Comparison of ENCODE assay signal across 9 cellular contexts in the genomic region with DNA sequence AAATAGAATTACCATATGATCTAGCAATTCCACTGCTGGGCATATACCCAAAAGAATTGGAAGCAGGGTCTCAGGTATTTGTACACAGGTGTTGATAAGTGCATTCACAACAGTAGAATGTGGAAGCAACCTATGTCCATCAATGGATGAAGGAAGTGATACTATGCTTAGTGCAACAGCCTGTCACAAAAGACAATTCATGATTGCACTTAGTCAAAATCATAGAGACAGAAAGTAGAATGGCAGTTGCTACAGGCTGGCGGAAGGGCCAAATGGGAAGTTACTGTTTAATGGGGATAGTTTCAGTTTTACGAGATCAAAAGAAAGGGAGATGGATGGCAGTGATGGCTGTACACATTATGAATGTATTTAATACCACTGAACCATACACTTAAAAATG. TPM values are rescaled to one million over a fixed set of nuclear protein-coding genes. Genes with fewer than 3 reads are reported as not detected.
DNase-seq lines count a peak whose midpoint lies in the region; ATAC-seq lines count a peak whose summit lies in the region.
"Had no signal": no experiment of that assay in that cellular context is flagged by ENCODE, and none has a peak within 500 bp of the region (broad histone marks: within the 10 kb centered on the region; RNA-seq: fewer than 3 reads in every experiment).

No MANE protein-coding gene starts in this region.

- DNase-seq in activated CD4-positive, alpha-beta T cell treated with anti-CD3 and anti-CD28 coated beads for 36 hours = no peak
- DNase-seq in activated CD4-positive, alpha-beta T cell treated with anti-CD3 and anti-CD28 coated beads, Interleukin-2, amount 50 U/mL, for 1 hour = no peak
- no peak for DNase-seq in T-helper 2 cell treated with Interferon-gamma antibody and Interleukin-4, amounts not matched to agents 5 μg/mL and 100 μg/mL, for 36 hours (ENCODE audit: low spot score)
- no peak for DNase-seq in stimulated activated naive B cell treated with anti-CD40 and anti-IgM and Interleukin-4, amounts not matched to agents 10 μg/mL and 1 μg/mL and 100 μg/mL, for 72 hours
- DNase-seq in activated gamma-delta T cell treated with Interleukin-2 at 50 U/mL for 16 hours = no peak
- DNase-seq in SHP77 (lab: John Stamatoyannopoulos, UW) = no peak
- DNase-seq: NCI-H526 had no signal

- H3K9me3 Mint-ChIP-seq in activated CD4-positive, alpha-beta T cell treated with anti-CD3 and anti-CD28 coated beads for 36 hours (ENCODE audit: low read depth) = no peaks in the 10 kb centered on the region
- no peaks in the 10 kb centered on the region for H3K9me3 Mint-ChIP-seq in T-helper 2 cell treated with Interferon-gamma antibody and Interleukin-4, amounts not matched to agents 5 μg/mL and 100 μg/mL, for 36 hours
- H3K9me3 Mint-ChIP-seq in stimulated activated naive B cell treated with anti-CD40 and anti-IgM and Interleukin-4, amounts not matched to agents 10 μg/mL and 1 μg/mL and 100 μg/mL, for 72 hours = no peaks in the 10 kb centered on the region

- peaks cover 20% of the 10 kb centered on the region for H3K4me1 Mint-ChIP-seq in activated CD4-positive, alpha-beta T cell treated with anti-CD3 and anti-CD28 coated beads for 36 hours
- H3K4me1 Mint-ChIP-seq in T-helper 2 cell treated with Interferon-gamma antibody and Interleukin-4, amounts not matched to agents 5 μg/mL and 100 μg/mL, for 36 hours (ENCODE audit: low read depth) = peaks cover 18% of the 10 kb centered on the region
- peaks cover 41 to 82% of the 10 kb centered on the region in 2 donors for H3K4me1 Mint-ChIP-seq in stimulated activated naive B cell treated with anti-CD40 and anti-IgM and Interleukin-4, amounts not matched to agents 10 μg/mL and 1 μg/mL and 100 μg/mL, for 72 hours

- H3K36me3 Mint-ChIP-seq in activated CD4-positive, alpha-beta T cell treated with anti-CD3 and anti-CD28 coated beads for 36 hours (ENCODE audit: low read depth) = peaks cover 29% of the 10 kb centered on the region
- peaks cover 50% of the 10 kb centered on the region for H3K36me3 Mint-ChIP-seq in T-helper 2 cell treated with Interferon-gamma antibody and Interleukin-4, amounts not matched to agents 5 μg/mL and 100 μg/mL, for 36 hours (ENCODE audit: low read depth)
- H3K36me3 Mint-ChIP-seq in stimulated activated naive B cell treated with anti-CD40 and anti-IgM and Interleukin-4, amounts not matched to agents 10 μg/mL and 1 μg/mL and 100 μg/mL, for 72 hours = peaks cover 61 to 70% of the 10 kb centered on the region in 2 donors

- no peak overlapping the region for H3K4me3 Mint-ChIP-seq in activated CD4-positive, alpha-beta T cell treated with anti-CD3 and anti-CD28 coated beads for 36 hours
- H3K4me3 Mint-ChIP-seq in T-helper 2 cell treated with Interferon-gamma antibody and Interleukin-4, amounts not matched to agents 5 μg/mL and 100 μg/mL, for 36 hours = no peak overlapping the region
- H3K4me3 Mint-ChIP-seq in stimulated activated naive B cell treated with anti-CD40 and anti-IgM and Interleukin-4, amounts not matched to agents 10 μg/mL and 1 μg/mL and 100 μg/mL, for 72 hours = peak overlapping the region; percentile 23 to 56

- peak; percentile 23 for ATAC-seq in activated CD4-positive, alpha-beta T cell treated with anti-CD3 and anti-CD28 coated beads for 36 hours
- peak; percentile 40 for ATAC-seq in HG02981 (IDR thresholded peaks at IDR 0.05; ENCODE audit: unreplicated experiment)
- ATAC-seq in stimulated activated naive B cell treated with anti-CD40 and anti-IgM and Interleukin-4, amounts not matched to agents 10 μg/mL and 1 μg/mL and 100 μg/mL, for 72 hours (replicated peaks) = peak; percentile 79 to 80
- no peak for ATAC-seq in GM18873 (IDR thresholded peaks at IDR 0.05; ENCODE audit: low FRiP score, unreplicated experiment)

- no peaks in the 10 kb centered on the region for H3K27me3 Mint-ChIP-seq in activated CD4-positive, alpha-beta T cell treated with anti-CD3 and anti-CD28 coated beads for 36 hours
- no peaks in the 10 kb centered on the region for H3K27me3 Mint-ChIP-seq in T-helper 2 cell treated with Interferon-gamma antibody and Interleukin-4, amounts not matched to agents 5 μg/mL and 100 μg/mL, for 36 hours (ENCODE audit: low read depth)
- no peaks in the 10 kb centered on the region for H3K27me3 Mint-ChIP-seq in stimulated activated naive B cell treated with anti-CD40 and anti-IgM and Interleukin-4, amounts not matched to agents 10 μg/mL and 1 μg/mL and 100 μg/mL, for 72 hours

- intact Hi-C loops in activated CD4-positive, alpha-beta T cell treated with anti-CD3 and anti-CD28 coated beads for 36 hours (cut with DNase I, micrococcal nuclease) = no loop called here

- H3K27ac Mint-ChIP-seq in activated CD4-positive, alpha-beta T cell treated with anti-CD3 and anti-CD28 coated beads for 36 hours = peak overlapping the region; percentile 76
- peak overlapping the region; percentile 68 for H3K27ac Mint-ChIP-seq in T-helper 2 cell treated with Interferon-gamma antibody and Interleukin-4, amounts not matched to agents 5 μg/mL and 100 μg/mL, for 36 hours
- peak overlapping the region; percentile 37 for H3K27ac Mint-ChIP-seq in stimulated activated naive B cell treated with anti-CD40 and anti-IgM and Interleukin-4, amounts not matched to agents 10 μg/mL and 1 μg/mL and 100 μg/mL, for 72 hours

- CTCF ChIA-PET in activated CD4-positive, alpha-beta T cell treated with anti-CD3 and anti-CD28 coated beads for 36 hours (lab: Charles Lee) = no interaction called here

- POLR2A ChIA-PET in activated CD4-positive, alpha-beta T cell treated with anti-CD3 and anti-CD28 coated beads for 36 hours (lab: Charles Lee) = interaction anchor here (0.6 kb wide), 1 partner anchor 50 kb away, joined by 3 read pairs; no protein-coding TSS in a partner anchor

RNA-seq across cellular contexts. Expression of a gene that starts 42.0 kb away (rescaled TPM):
- total RNA-seq in activated CD4-positive, alpha-beta T cell treated with anti-CD3 and anti-CD28 coated beads for 36 hours = 10 to 100 TPM; 52.7 to 53.4 TPM

Comparison
In these comparisons a context has a peak if more than half of its experiments do, and no peak if none do; other contexts are left out.
1. H3K4me3 Mint-ChIP-seq: peak in stimulated activated naive B cell treated with anti-CD40 and anti-IgM and Interleukin-4, amounts not matched to agents 10 μg/mL and 1 μg/mL and 100 μg/mL, for 72 hours (2 of 2); none in activated CD4-positive, alpha-beta T cell treated with anti-CD3 and anti-CD28 coated beads for 36 hours (single experiment) and T-helper 2 cell treated with Interferon-gamma antibody and Interleukin-4, amounts not matched to agents 5 μg/mL and 100 μg/mL, for 36 hours (single experiment).
2. Peak in every context shown above with its lines, with median percentiles within 50 percentile points of each other: H3K27ac Mint-ChIP-seq.